ENCODE assay signal across 8 cellular contexts in genomic region chr19:14114854-14115253, GRCh38. TPM values are rescaled to one million over a fixed set of nuclear protein-coding genes. Genes with fewer than 3 reads are reported as not detected.
DNase-seq lines count a peak whose midpoint lies in the region; ATAC-seq and TF ChIP-seq lines count a peak whose summit lies in the region.

No MANE protein-coding gene starts in this region.

- CTCF ChIA-PET in activated B cell treated with CpG ODN at 0.5 μM for 24 hours (lab: Charles Lee): interaction anchor here (1.1 to 1.9 kb wide), 4 partner anchors 9 to 56 kb away, joined by 3 to 9 read pairs (median 6); no protein-coding TSS in a partner anchor

- DNase-seq in AG09309 (ENCODE audit: low read depth) (no peak), HFFc6 (no peak), activated B cell treated with CpG ODN at 0.5 μM for 24 hours (peak; percentile 48), neural crest cell (ENCODE audit: low read depth, low spot score) (peak; percentile 21), cerebellar nuclear complex (lab: John Stamatoyannopoulos, UW) (no peak), cerebellum (ENCODE audit: low spot score) (no peak), HCEC 1CT (no peak)
- peak; percentile 24 to 40 (median 36) for DNase-seq in effector memory CD8-positive, alpha-beta T cell

- no peaks in the 10 kb centered on the region for H3K9me3 Mint-ChIP-seq in HFFc6
- H3K9me3 Mint-ChIP-seq in activated B cell treated with CpG ODN at 0.5 μM for 24 hours: no peaks in the 10 kb centered on the region
- no peaks in the 10 kb centered on the region for H3K9me3 Mint-ChIP-seq in effector memory CD8-positive, alpha-beta T cell
- no peaks in the 10 kb centered on the region for H3K9me3 Mint-ChIP-seq in neural crest cell

- no peaks in the 10 kb centered on the region for H3K36me3 Mint-ChIP-seq in HFFc6 (ENCODE audit: low read depth)
- peaks cover 1% of the 10 kb centered on the region for H3K36me3 Mint-ChIP-seq in activated B cell treated with CpG ODN at 0.5 μM for 24 hours (ENCODE audit: low read depth)
- H3K36me3 Mint-ChIP-seq in effector memory CD8-positive, alpha-beta T cell (ENCODE audit: insufficient read depth): peaks cover 28% of the 10 kb centered on the region
- H3K36me3 Mint-ChIP-seq in neural crest cell (ENCODE audit: low read depth): no peaks in the 10 kb centered on the region

- no peak for ATAC-seq in activated B cell treated with CpG ODN at 0.5 μM for 24 hours (ENCODE audit: low read depth)
- ATAC-seq in effector memory CD8-positive, alpha-beta T cell (replicated peaks): no peak

- POLR2A ChIA-PET in activated B cell treated with CpG ODN at 0.5 μM for 24 hours (lab: Charles Lee): interaction anchor here (0.8 kb wide), 1 partner anchor 22 kb away, joined by 3 read pairs; the partner anchor contains the start of gene ASF1B

- H3K27me3 Mint-ChIP-seq in HFFc6 (ENCODE audit: insufficient read depth) (0 out of 2 replicates have a peak, but pooled peaks cover 1% of the 10 kb centered on the region), activated B cell treated with CpG ODN at 0.5 μM for 24 hours (no peaks in the 10 kb centered on the region), neural crest cell (ENCODE audit: low read depth) (no peaks in the 10 kb centered on the region)
- no peaks in the 10 kb centered on the region for H3K27me3 Mint-ChIP-seq in effector memory CD8-positive, alpha-beta T cell

- H3K4me1 Mint-ChIP-seq in HFFc6 (ENCODE audit: low read depth) (peaks cover 48% of the 10 kb centered on the region), activated B cell treated with CpG ODN at 0.5 μM for 24 hours (peaks cover 42% of the 10 kb centered on the region), neural crest cell (peaks cover 32% of the 10 kb centered on the region)
- H3K4me1 Mint-ChIP-seq in effector memory CD8-positive, alpha-beta T cell (ENCODE audit: low read depth in 2 of 2): peaks cover 24 to 28% of the 10 kb centered on the region in 2 donors

- intact Hi-C loops in activated B cell treated with CpG ODN at 0.5 μM for 24 hours (cut with micrococcal nuclease): loop anchor here (1.0 to 10.0 kb wide), 3 partner anchors 42 to 320 kb away; partner anchors contain the start of genes MISP3 and ZSWIM4

- H3K4me3 Mint-ChIP-seq in HFFc6 (no peak overlapping the region), activated B cell treated with CpG ODN at 0.5 μM for 24 hours (peak overlapping the region; percentile 55), neural crest cell (peak overlapping the region; percentile 96)
- no peak overlapping the region for H3K4me3 Mint-ChIP-seq in effector memory CD8-positive, alpha-beta T cell

- TF ChIP-seq CTCF in AG09309 (IDR thresholded peaks at IDR 0.05; ENCODE audit: control insufficient read depth, insufficient read depth, low read depth, low read length, missing control alignments) (peak; percentile 44), HFFc6 (IDR thresholded peaks at IDR 0.05) (peak; percentile 73), activated B cell treated with CpG ODN at 0.5 μM for 24 hours (IDR thresholded peaks at IDR 0.05) (no peak), neural crest cell (conservative IDR thresholded peaks at IDR 0.05) (peak; percentile 58)

- H3K4me3 ChIP-seq in AG09309 (ENCODE audit: control insufficient read depth, low read depth, low read length): no peak overlapping the region

- H3K27ac Mint-ChIP-seq in HFFc6: no peak overlapping the region
- peak overlapping the region; percentile 46 for H3K27ac Mint-ChIP-seq in activated B cell treated with CpG ODN at 0.5 μM for 24 hours
- no peak overlapping the region for H3K27ac Mint-ChIP-seq in effector memory CD8-positive, alpha-beta T cell
- no peak overlapping the region for H3K27ac Mint-ChIP-seq in neural crest cell (ENCODE audit: unreplicated experiment)

RNA-seq across cellular contexts. Expression of gene PRKACA, which starts 2.7 kb away (rescaled TPM):
- 100 to 1,000 TPM; 137 to 170 (median 149) TPM for total RNA-seq in HFFc6 (2021; fragmentation: NEBNext Ultra II Directional; extraction: Animal tissue kit (Norgen Biotek cat#: 25700))
- 41.6 and 43.7 TPM in 2 replicates for total RNA-seq in activated B cell treated with CpG ODN at 0.5 μM for 24 hours
- total RNA-seq in neural crest cell: 103 TPM in 2 replicates
- 27.7 TPM for total RNA-seq in cerebellum

RNA-seq across cellular contexts. Expression of gene ASF1B, which starts 21.5 kb away (rescaled TPM):
- 10 to 100 TPM; 11.0 to 22.8 (median 18.6) TPM for total RNA-seq in HFFc6 (2021; fragmentation: NEBNext Ultra II Directional; extraction: Animal tissue kit (Norgen Biotek cat#: 25700))
- total RNA-seq in activated B cell treated with CpG ODN at 0.5 μM for 24 hours (3.4 and 3.7 TPM in 2 replicates), neural crest cell (54.8 and 55.6 TPM in 2 replicates), cerebellum (4.4 TPM)

RNA-seq across cellular contexts. Expression of gene SAMD1, which starts 24.3 kb away (rescaled TPM):
- 10 to 100 TPM; 33.0 to 48.6 (median 35.9) TPM for total RNA-seq in HFFc6 (2021; fragmentation: NEBNext Ultra II Directional; extraction: Animal tissue kit (Norgen Biotek cat#: 25700))
- total RNA-seq in activated B cell treated with CpG ODN at 0.5 μM for 24 hours: 32.7 and 36.0 TPM in 2 replicates
- 67.2 and 71.9 TPM in 2 replicates for total RNA-seq in neural crest cell
- 14.5 TPM for total RNA-seq in cerebellum

RNA-seq across cellular contexts. Expression of gene C19orf67, which starts 29.3 kb away (rescaled TPM):
- total RNA-seq in HFFc6 (2021; fragmentation: NEBNext Ultra II Directional; extraction: Animal tissue kit (Norgen Biotek cat#: 25700)): not detected
- total RNA-seq in activated B cell treated with CpG ODN at 0.5 μM for 24 hours: not detected in 2 replicates
- total RNA-seq in neural crest cell: not detected in 2 replicates
- total RNA-seq in cerebellum: not detected

RNA-seq across cellular contexts. Expression of gene MISP3, which starts 42.3 kb away (rescaled TPM):
- 1 to 10 TPM in 2 of 6 experiments, under 1 TPM in 4; 0.62 to 1.2 (median 0.88) TPM for total RNA-seq in HFFc6 (2021; fragmentation: NEBNext Ultra II Directional; extraction: Animal tissue kit (Norgen Biotek cat#: 25700))
- total RNA-seq in activated B cell treated with CpG ODN at 0.5 μM for 24 hours (0.15 and 0.18 TPM in 2 replicates), neural crest cell (0.39 and 0.98 TPM in 2 replicates), cerebellum (1.5 TPM)

Comparison
In these comparisons a context has a peak if more than half of its experiments do, and no peak if none do; other contexts are left out.
1. DNase-seq: peak in activated B cell treated with CpG ODN at 0.5 μM for 24 hours (single experiment), effector memory CD8-positive, alpha-beta T cell (3 of 3) and neural crest cell (single experiment); none in AG09309 (single experiment), HFFc6 (single experiment), cerebellar nuclear complex (0 of 2), cerebellum (single experiment) and HCEC 1CT (single experiment).
2. H3K4me3 Mint-ChIP-seq: peak in activated B cell treated with CpG ODN at 0.5 μM for 24 hours (single experiment) and neural crest cell (single experiment); none in HFFc6 (single experiment) and effector memory CD8-positive, alpha-beta T cell (0 of 2).